In genomic region chr15:25136119-25136518, GRCh38 we compare ENCODE assay signal across 12 cellular contexts.
A peak's percentile ranks its signal among the peaks of the same experiment; 100 is the strongest.
DNase-seq lines count a peak whose midpoint lies in the region; TF ChIP-seq lines count a peak whose summit lies in the region.
"Had no signal": no experiment of that assay in that cellular context is flagged by ENCODE, and none has a peak within 500 bp of the region (broad histone marks: within the 10 kb centered on the region; RNA-seq: fewer than 3 reads in every experiment).

No MANE protein-coding gene starts in this region.

- no peaks in the 10 kb centered on the region for H3K4me1 Mint-ChIP-seq in T-helper 2 cell treated with Interferon-gamma antibody and Interleukin-4, amounts not matched to agents 5 μg/mL and 100 μg/mL, for 36 hours (ENCODE audit: low read depth)
- H3K4me1 Mint-ChIP-seq: activated B cell treated with CpG ODN at 0.5 μM for 24 hours had no signal

- H3K27me3 Mint-ChIP-seq in T-helper 2 cell treated with Interferon-gamma antibody and Interleukin-4, amounts not matched to agents 5 μg/mL and 100 μg/mL, for 36 hours (ENCODE audit: low read depth): no peaks in the 10 kb centered on the region
- H3K27me3 Mint-ChIP-seq: activated B cell treated with CpG ODN at 0.5 μM for 24 hours; stimulated activated naive CD8-positive, alpha-beta T cell treated with anti-CD3 and anti-CD28 coated beads, Interleukin-15, Interleukin-2, amounts not matched to agents 100 ng/mL and 50 ng/mL, for 24 hours had no signal

- H3K27ac Mint-ChIP-seq in T-helper 2 cell treated with Interferon-gamma antibody and Interleukin-4, amounts not matched to agents 5 μg/mL and 100 μg/mL, for 36 hours: no peak overlapping the region
- H3K27ac Mint-ChIP-seq: activated B cell treated with CpG ODN at 0.5 μM for 24 hours; stimulated activated naive CD8-positive, alpha-beta T cell treated with anti-CD3 and anti-CD28 coated beads, Interleukin-15, Interleukin-2, amounts not matched to agents 100 ng/mL and 50 ng/mL, for 24 hours had no signal

- DNase-seq in DMS53 (lab: John Stamatoyannopoulos, UW): peak; percentile 60
- DNase-seq in KBM-7: peak; percentile 15
- DNase-seq in astrocyte of the spinal cord (ENCODE audit: low read depth, low spot score): no peak
- DNase-seq in medulla oblongata (ENCODE audit: extremely low spot score): peak; percentile 15
- DNase-seq in NCI-H345 (lab: John Stamatoyannopoulos, UW): no peak
- DNase-seq in DMS79 (lab: John Stamatoyannopoulos, UW): no peak
- DNase-seq in occipital lobe (lab: John Stamatoyannopoulos, UW): no peak
- DNase-seq in T-helper 2 cell treated with Interferon-gamma antibody and Interleukin-4, amounts not matched to agents 5 μg/mL and 100 μg/mL, for 36 hours (ENCODE audit: low spot score): no peak
- DNase-seq: activated B cell treated with CpG ODN at 0.5 μM for 24 hours, NCI-H1436, sigmoid colon had no signal

- no peak overlapping the region for H3K4me3 ChIP-seq in astrocyte of the spinal cord (ENCODE audit: low read depth, low read length)
- H3K4me3 ChIP-seq: sigmoid colon had no signal

- peaks cover 47% of the 10 kb centered on the region for H3K9me3 Mint-ChIP-seq in T-helper 2 cell treated with Interferon-gamma antibody and Interleukin-4, amounts not matched to agents 5 μg/mL and 100 μg/mL, for 36 hours

- H3K4me3 Mint-ChIP-seq in T-helper 2 cell treated with Interferon-gamma antibody and Interleukin-4, amounts not matched to agents 5 μg/mL and 100 μg/mL, for 36 hours: no peak overlapping the region
- H3K4me3 Mint-ChIP-seq: activated B cell treated with CpG ODN at 0.5 μM for 24 hours; stimulated activated naive CD8-positive, alpha-beta T cell treated with anti-CD3 and anti-CD28 coated beads, Interleukin-15, Interleukin-2, amounts not matched to agents 100 ng/mL and 50 ng/mL, for 24 hours had no signal

- TF ChIP-seq CTCF in astrocyte of the spinal cord (IDR thresholded peaks at IDR 0.05; ENCODE audit: low read depth, low read length): peak; percentile 34

- no peaks in the 10 kb centered on the region for H3K36me3 Mint-ChIP-seq in T-helper 2 cell treated with Interferon-gamma antibody and Interleukin-4, amounts not matched to agents 5 μg/mL and 100 μg/mL, for 36 hours (ENCODE audit: low read depth)

- in situ Hi-C loops in KBM-7 (cut with MboI; ENCODE audit: low pct_unique_long_range_greater_than_20kb, low sequenced_read_pairs): no loop called here
- in situ Hi-C loops in astrocyte of the spinal cord (cut with HindIII; ENCODE audit: low sequenced_read_pairs): no loop called here

Comparison
In these comparisons a context has a peak if more than half of its experiments do, and no peak if none do; other contexts are left out.
1. DNase-seq: peak in DMS53 (single experiment), KBM-7 (single experiment) and medulla oblongata (single experiment); none in astrocyte of the spinal cord (single experiment), NCI-H345 (single experiment), DMS79 (single experiment), occipital lobe (single experiment) and T-helper 2 cell treated with Interferon-gamma antibody and Interleukin-4, amounts not matched to agents 5 μg/mL and 100 μg/mL, for 36 hours (single experiment).